ENCODE assay signal across 1 cellular context in genomic region chr6:157187182-157188093, GRCh38.
TF ChIP-seq lines count a peak whose summit lies in the region.

No MANE protein-coding gene starts in this region.

TF ChIP-seq in HEK293, 187 proteins besides CTCF, POLR2A, EP300 and RAD21 (continued from another document and continues in another):
- TF ChIP-seq ZNF280D (tag by site-specific recombination; IDR thresholded peaks at IDR 0.05) = peak; percentile 70; the same call in 1 of the 2 replicates
- 0 out of 2 replicates have a peak, but pooled peaks have one; percentile 12 for TF ChIP-seq ZNF692 (tag by site-specific recombination; IDR thresholded peaks at IDR 0.05)
- no peak for TF ChIP-seq ZNF248 (tag by site-specific recombination; IDR thresholded peaks at IDR 0.05)
- TF ChIP-seq ZNF558 (tag by site-specific recombination; IDR thresholded peaks at IDR 0.05) = no peak; the same call in 1 of the 2 replicates
- TF ChIP-seq PBX3 (CRISPR knock-in tag; IDR thresholded peaks at IDR 0.05) = no peak
- no peak for TF ChIP-seq ZNF211 (tag by site-specific recombination; IDR thresholded peaks at IDR 0.05; ENCODE audit: low read depth)
- TF ChIP-seq ZNF394 (tag by site-specific recombination; IDR thresholded peaks at IDR 0.05; ENCODE audit: borderline replicate concordance) = peak; percentile 89; the same call in 1 of the 2 replicates
- TF ChIP-seq OVOL3 (tag by site-specific recombination; IDR thresholded peaks at IDR 0.05) = no peak
- peak; percentile 69 for TF ChIP-seq PATZ1 (tag by site-specific recombination; IDR thresholded peaks at IDR 0.05)
- TF ChIP-seq ZBTB11 (tag by site-specific recombination; conservative IDR thresholded peaks at IDR 0.05; ENCODE audit: low read depth) = no peak
- no peak for TF ChIP-seq ZNF112 (tag by site-specific recombination; IDR thresholded peaks at IDR 0.05)
- TF ChIP-seq BCL6B (tag by site-specific recombination; IDR thresholded peaks at IDR 0.05) = peak; percentile 64; the same call in 1 of the 2 replicates
- no peak for TF ChIP-seq ZNF529 (tag by site-specific recombination; IDR thresholded peaks at IDR 0.05; ENCODE audit: insufficient replicate concordance)
- TF ChIP-seq BCL11A (tag by site-specific recombination; IDR thresholded peaks at IDR 0.05; ENCODE audit: low read depth) = peak; percentile 93
- TF ChIP-seq ZNF324 (tag by site-specific recombination; IDR thresholded peaks at IDR 0.05) = peak; percentile 82; the same call in 1 of the 2 replicates
- TF ChIP-seq ZNF600 (tag by site-specific recombination; IDR thresholded peaks at IDR 0.05) = peak; percentile 71
- TF ChIP-seq ZNF214 (tag by site-specific recombination; IDR thresholded peaks at IDR 0.05; ENCODE audit: borderline replicate concordance) = no peak
- no peak for TF ChIP-seq ZFP41 (tag by site-specific recombination; IDR thresholded peaks at IDR 0.05; ENCODE audit: borderline replicate concordance)
- TF ChIP-seq ZFP69B (tag by site-specific recombination; IDR thresholded peaks at IDR 0.05) = peak; percentile 19; the same call in 1 of the 2 replicates
- no peak for TF ChIP-seq ZNF580 (tag by site-specific recombination; IDR thresholded peaks at IDR 0.05)
- TF ChIP-seq PRDM10 (tag by site-specific recombination; IDR thresholded peaks at IDR 0.05) = peak; percentile 81
- peak; percentile 90 for TF ChIP-seq KLF8 (tag by site-specific recombination; IDR thresholded peaks at IDR 0.05)
- 0 out of 2 replicates have a peak, but pooled peaks have one; percentile 16 for TF ChIP-seq ZNF18 (tag by site-specific recombination; IDR thresholded peaks at IDR 0.05)
- TF ChIP-seq ZNF654 (tag by site-specific recombination; IDR thresholded peaks at IDR 0.05; ENCODE audit: low read depth) = 0 out of 2 replicates have a peak, but pooled peaks have one; percentile 3
- peak; percentile 54; the same call in 1 of the 2 replicates for TF ChIP-seq PRDM1 (tag by site-specific recombination; IDR thresholded peaks at IDR 0.05)
- peak; percentile 89 for TF ChIP-seq ZNF629 (tag by site-specific recombination; IDR thresholded peaks at IDR 0.05)
- TF ChIP-seq ZNF398 (tag by site-specific recombination; IDR thresholded peaks at IDR 0.05) = peak; percentile 58; the same call in 1 of the 2 replicates
- TF ChIP-seq ZIC2 (tag by site-specific recombination; IDR thresholded peaks at IDR 0.05) = peak; percentile 87
- peak; percentile 30; the same call in 1 of the 2 replicates for TF ChIP-seq GLIS1 (tag by site-specific recombination; IDR thresholded peaks at IDR 0.05)
- 0 out of 2 replicates have a peak, but pooled peaks have one; percentile 37 for TF ChIP-seq ZNF2 (tag by site-specific recombination; IDR thresholded peaks at IDR 0.05)
- TF ChIP-seq ZNF610 (tag by site-specific recombination; IDR thresholded peaks at IDR 0.05; ENCODE audit: borderline replicate concordance) = no peak
- 0 out of 2 replicates have a peak, but pooled peaks have one; percentile 61 for TF ChIP-seq ZSCAN23 (tag by site-specific recombination; IDR thresholded peaks at IDR 0.05)
- no peak for TF ChIP-seq ZNF239 (tag by site-specific recombination; IDR thresholded peaks at IDR 0.05)
- peak; percentile 74 for TF ChIP-seq ZNF24 (tag by site-specific recombination; IDR thresholded peaks at IDR 0.05)
